Comparison of ENCODE assay signal across 14 cellular contexts in the genomic region with DNA sequence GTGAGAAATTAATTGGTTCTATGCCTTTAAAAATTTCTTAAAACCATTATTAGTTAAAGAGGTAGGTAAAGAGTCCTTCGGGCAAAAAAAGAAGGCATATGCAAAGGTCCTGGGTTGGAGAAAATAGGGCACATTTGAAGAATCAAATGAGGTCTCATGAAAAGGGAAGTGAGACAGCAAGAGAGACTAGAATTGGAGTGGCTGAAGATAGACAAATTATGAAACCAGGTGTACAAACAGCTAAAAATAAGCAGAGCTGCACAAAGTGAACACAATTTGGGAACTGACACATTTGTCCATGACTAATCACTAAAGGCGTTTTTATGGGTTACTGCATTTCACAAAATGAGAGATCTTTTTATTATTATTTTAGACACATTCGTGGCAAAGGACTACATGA.
DNase-seq lines count a peak whose midpoint lies in the region; ATAC-seq lines count a peak whose summit lies in the region.
"Had no signal": no experiment of that assay in that cellular context is flagged by ENCODE, and none has a peak within 500 bp of the region (broad histone marks: within the 10 kb centered on the region; RNA-seq: fewer than 3 reads in every experiment).

No MANE protein-coding gene starts in this region.

- peak; percentile 30 for DNase-seq in SKM-1 treated with dmso at 0.1 percent for 144 hours (lab: John Stamatoyannopoulos, UW; ENCODE audit: unreplicated experiment)
- DNase-seq in SKM-1 (lab: John Stamatoyannopoulos, UW; ENCODE audit: unreplicated experiment) = no peak
- DNase-seq in naive thymus-derived CD8-positive, alpha-beta T cell = no peak
- DNase-seq in NK-92 treated with Interleukin-12 subunit alpha and Interleukin-12 subunit beta, amount 100 ng/mL, for 24 hours (lab: John Stamatoyannopoulos, UW) = no peak
- no peak for DNase-seq in activated CD8-positive, alpha-beta memory T cell treated with anti-CD3 and anti-CD28 coated beads, Interleukin-2, amount 50 U/mL, for 4 hours
- DNase-seq in superior temporal gyrus (ENCODE audit: extremely low spot score) = no peak
- DNase-seq: activated CD4-positive, alpha-beta T cell treated with anti-CD3 and anti-CD28 coated beads, Interleukin-2, amount 10 ng/mL, durations not matched to agents 24 days and 14 days; activated naive CD8-positive, alpha-beta T cell treated with anti-CD3 and anti-CD28 coated beads, Interleukin-2, amount 50 U/mL, for 24 hours; GDM1; NCI-H1930; stimulated activated CD8-positive, alpha-beta memory T cell treated with anti-CD3 and anti-CD28 coated beads, Interleukin-4, amount 100 ng/mL, for 48 hours had no signal

- no peaks in the 10 kb centered on the region for H3K27me3 Mint-ChIP-seq in naive thymus-derived CD8-positive, alpha-beta T cell
- H3K27me3 Mint-ChIP-seq: activated CD4-positive, alpha-beta T cell treated with anti-CD3 and anti-CD28 coated beads, Interleukin-2, amount 10 ng/mL, durations not matched to agents 24 days and 14 days; activated naive CD8-positive, alpha-beta T cell treated with anti-CD3 and anti-CD28 coated beads, Interleukin-2, amount 50 U/mL, for 24 hours had no signal

- peaks cover 0 to 5% (median 0%) of the 10 kb centered on the region in 3 donors for H3K36me3 Mint-ChIP-seq in naive thymus-derived CD8-positive, alpha-beta T cell

- no peak overlapping the region for H3K27ac Mint-ChIP-seq in naive thymus-derived CD8-positive, alpha-beta T cell
- H3K27ac Mint-ChIP-seq: activated CD4-positive, alpha-beta T cell treated with anti-CD3 and anti-CD28 coated beads, Interleukin-2, amount 10 ng/mL, durations not matched to agents 24 days and 14 days; activated naive CD8-positive, alpha-beta T cell treated with anti-CD3 and anti-CD28 coated beads, Interleukin-2, amount 50 U/mL, for 24 hours had no signal

- H3K4me1 Mint-ChIP-seq in naive thymus-derived CD8-positive, alpha-beta T cell = no peaks in the 10 kb centered on the region
- H3K4me1 Mint-ChIP-seq: activated CD4-positive, alpha-beta T cell treated with anti-CD3 and anti-CD28 coated beads, Interleukin-2, amount 10 ng/mL, durations not matched to agents 24 days and 14 days; activated naive CD8-positive, alpha-beta T cell treated with anti-CD3 and anti-CD28 coated beads, Interleukin-2, amount 50 U/mL, for 24 hours had no signal

- ATAC-seq in HG02610 (IDR thresholded peaks at IDR 0.05; ENCODE audit: unreplicated experiment) (peak; percentile 99), HG03432 (IDR thresholded peaks at IDR 0.05; ENCODE audit: unreplicated experiment) (peak; percentile 98)
- ATAC-seq in naive thymus-derived CD8-positive, alpha-beta T cell = no peak
- ATAC-seq: A549; activated naive CD8-positive, alpha-beta T cell treated with anti-CD3 and anti-CD28 coated beads, Interleukin-2, amount 50 U/mL, for 24 hours had no signal

- H3K4me3 Mint-ChIP-seq in naive thymus-derived CD8-positive, alpha-beta T cell = no peak overlapping the region
- H3K4me3 Mint-ChIP-seq: activated CD4-positive, alpha-beta T cell treated with anti-CD3 and anti-CD28 coated beads, Interleukin-2, amount 10 ng/mL, durations not matched to agents 24 days and 14 days; activated naive CD8-positive, alpha-beta T cell treated with anti-CD3 and anti-CD28 coated beads, Interleukin-2, amount 50 U/mL, for 24 hours had no signal

- peaks cover 0 to 29% (median 5%) of the 10 kb centered on the region in 9 donors for H3K9me3 Mint-ChIP-seq in naive thymus-derived CD8-positive, alpha-beta T cell

- POLR2A ChIA-PET in naive thymus-derived CD8-positive, alpha-beta T cell (lab: Charles Lee) = no interaction called here

Comparison
In these comparisons a context has a peak if more than half of its experiments do, and no peak if none do; other contexts are left out.
1. ATAC-seq: peak in HG02610 (single experiment) and HG03432 (single experiment); none in naive thymus-derived CD8-positive, alpha-beta T cell (0 of 2).